ENCODE assay signal across 8 cellular contexts in genomic region chr1:1232224-1232800, GRCh38. TPM values are rescaled to one million over a fixed set of nuclear protein-coding genes. Genes with fewer than 3 reads are reported as not detected.
DNase-seq lines count a peak whose midpoint lies in the region; TF ChIP-seq lines count a peak whose summit lies in the region.

Gene B3GALT6 (plus strand): TSS chr1:1232237. CDS start chr1:1232279, 42 bp downstream.

- peak within 1 kb of the TSS; percentile 16 for H2BK12ac ChIP-seq in trophoblast cell (ENCODE audit: low read length)

- CTCF ChIA-PET in activated CD8-positive, alpha-beta memory T cell treated with anti-CD3 and anti-CD28 coated beads for 36 hours (lab: Charles Lee) = interaction anchor here (1.4 to 1.6 kb wide), 2 partner anchors 16 to 110 kb away, joined by 3 to 11 read pairs; no protein-coding TSS in a partner anchor

- H3K23ac ChIP-seq in trophoblast cell (ENCODE audit: low read length) = no peak within 1 kb of the TSS

- peak within 1 kb of the TSS; percentile 79 for H3K27ac ChIP-seq in trophoblast cell (ENCODE audit: low read depth, low read length)

- H2AFZ ChIP-seq in trophoblast cell (ENCODE audit: insufficient read depth, low read length, poor library complexity) = peak within 1 kb of the TSS; percentile 99

- H4K91ac ChIP-seq in trophoblast cell (ENCODE audit: low read depth, low read length) = peak within 1 kb of the TSS; percentile 96

- H4K12ac ChIP-seq in trophoblast cell (ENCODE audit: low read depth, low read length) = peak within 1 kb of the TSS; percentile 96

- H2AK5ac ChIP-seq in trophoblast cell (ENCODE audit: low read length) = peak within 1 kb of the TSS; percentile 100

- peaks cover 12% of the 10 kb centered on the region for H3K9me3 ChIP-seq in trophoblast cell (ENCODE audit: insufficient read depth, low read depth, low read length)

- peak within 1 kb of the TSS; percentile 89 for H3K4me3 ChIP-seq in fibroblast of pulmonary artery (replicated peaks; ENCODE audit: low read depth, low read length)
- H3K4me3 ChIP-seq in trophoblast cell (ENCODE audit: low read depth, low read length) = peak within 1 kb of the TSS; percentile 95

- peak within 1 kb of the TSS; percentile 97 for H4K8ac ChIP-seq in trophoblast cell (ENCODE audit: low read depth, low read length)

- peaks cover 16 to 18% of the 10 kb centered on the region in 2 experiments for H3K4me1 ChIP-seq in trophoblast cell (ENCODE audit: control insufficient read depth in 1 of 2, insufficient read depth in 2 of 2, low read length in 2 of 2)

- peaks cover 10% of the 10 kb centered on the region for H3K79me1 ChIP-seq in trophoblast cell (ENCODE audit: low read length)

- no peak for TF ChIP-seq CTCF in fibroblast of pulmonary artery (IDR thresholded peaks at IDR 0.05; ENCODE audit: low read length, missing control alignments)

- peak within 1 kb of the TSS; percentile 96 for H3K18ac ChIP-seq in trophoblast cell (ENCODE audit: low read length)

- POLR2A ChIA-PET in activated CD8-positive, alpha-beta memory T cell treated with anti-CD3 and anti-CD28 coated beads for 36 hours (lab: Charles Lee) = interaction anchor here (1.6 kb wide), 1 partner anchor 41 kb away, joined by 5 read pairs; the partner anchor contains the start of gene UBE2J2

- peak within 1 kb of the TSS; percentile 96 for H3K9ac ChIP-seq in trophoblast cell (ENCODE audit: low read length)

- peak within 1 kb of the TSS; percentile 85 for H3K4ac ChIP-seq in trophoblast cell (ENCODE audit: low read depth, low read length)

- WGBS in trophoblast cell (ENCODE audit: extremely low coverage, insufficient coverage, insufficient read length) = no CpG with 5 or more reads among the region's 99 CpGs

- H2BK120ac ChIP-seq in trophoblast cell (ENCODE audit: insufficient read depth, low read length, poor library complexity) = peak within 1 kb of the TSS; percentile 94

- H3K14ac ChIP-seq in trophoblast cell (ENCODE audit: low read length) = peak within 1 kb of the TSS; percentile 96

- peak within 1 kb of the TSS; percentile 74 for H2BK5ac ChIP-seq in trophoblast cell (ENCODE audit: low read depth, low read length, poor library complexity)

- peaks cover 14% of the 10 kb centered on the region for H3K79me2 ChIP-seq in trophoblast cell (ENCODE audit: control insufficient read depth, insufficient read depth, low read length, poor library complexity)

- in situ Hi-C loops in SK-MEL-5 (cut with HindIII; ENCODE audit: low pct_unique_long_range_greater_than_20kb, low sequenced_read_pairs) = no loop called here

- peaks cover 27 to 32% of the 10 kb centered on the region in 2 experiments for H3K36me3 ChIP-seq in trophoblast cell (ENCODE audit: control insufficient read depth in 1 of 2, insufficient read depth in 2 of 2, low read length in 2 of 2)

- H3K4me2 ChIP-seq in trophoblast cell (ENCODE audit: low read length) = peak within 1 kb of the TSS; percentile 91

- no peaks in the 10 kb centered on the region for H3K27me3 ChIP-seq in trophoblast cell (ENCODE audit: insufficient read depth, low read length)

- no peak for DNase-seq in activated CD8-positive, alpha-beta memory T cell treated with anti-CD3 and anti-CD28 coated beads, Interleukin-2, amount 50 U/mL, for 48 hours
- no peak for DNase-seq in SK-MEL-5 (ENCODE audit: low read depth, low spot score)
- no peak for DNase-seq in fibroblast of pulmonary artery (ENCODE audit: low read depth)
- no peak for DNase-seq in trophoblast cell
- no peak for DNase-seq in stimulated activated CD4-positive, alpha-beta T cell treated with anti-CD3 and anti-CD28 coated beads, Interleukin-4, amount 100 ng/mL, for 1 hour
- no peak for DNase-seq in effector CD4-positive, alpha-beta T cell
- no peak for DNase-seq in NCI-H146 (lab: John Stamatoyannopoulos, UW)

RNA-seq across cellular contexts. Expression of gene B3GALT6, which starts in this region (rescaled TPM):
- total RNA-seq in activated CD8-positive, alpha-beta memory T cell treated with anti-CD3 and anti-CD28 coated beads for 36 hours = 10 to 100 TPM; 22.4 to 23.0 TPM
- total RNA-seq in SK-MEL-5 (2014; rRNA removed; shearing (Covaris generic)) = 25.9 and 29.0 TPM in 2 replicates
- polyA plus RNA-seq in SK-MEL-5 (2015; cell fraction: cytosol; rRNA removed) = 32.9 and 33.5 TPM in 2 replicates
- 5.7 and 6.7 TPM in 2 replicates for polyA plus RNA-seq in SK-MEL-5 (2015; cell fraction: nucleus; rRNA removed)
- 16.1 and 16.2 TPM in 2 replicates for polyA plus RNA-seq in trophoblast cell (2013)
